ENCODE assay signal across 8 cellular contexts in the genomic region with DNA sequence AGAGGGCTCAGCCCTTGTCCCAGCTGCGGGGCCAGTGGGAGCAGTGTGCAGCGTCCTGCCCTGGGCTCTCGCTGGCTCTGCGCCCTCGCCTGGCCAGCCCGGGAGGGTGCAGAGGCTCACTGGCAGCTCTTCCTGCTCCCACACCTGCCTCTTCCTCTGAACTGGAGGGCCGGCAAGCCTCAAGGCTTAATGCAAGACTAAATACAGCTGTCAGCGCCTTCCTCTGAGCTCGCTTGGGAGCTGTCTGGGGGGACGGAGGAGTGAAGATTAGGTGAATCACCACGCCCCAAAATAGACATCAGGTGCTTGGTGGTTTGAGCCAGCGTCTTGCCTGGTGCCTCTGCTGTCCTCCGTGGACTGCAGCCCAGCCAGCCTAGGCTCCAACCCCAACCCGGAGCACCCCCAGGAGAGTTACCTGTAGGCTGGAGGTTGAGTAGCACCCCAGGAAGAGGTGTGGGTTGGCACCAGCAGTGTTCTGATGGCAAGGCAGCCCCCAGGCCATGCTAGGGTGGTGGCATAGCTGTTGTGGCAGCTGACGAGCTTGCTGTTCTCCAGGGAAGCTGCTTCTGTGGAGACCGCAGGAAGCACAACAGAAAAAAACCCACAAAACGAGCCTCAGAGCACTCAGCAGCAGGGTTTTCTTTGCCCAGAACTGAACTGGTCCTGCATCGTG.
DNase-seq lines count a peak whose midpoint lies in the region; TF ChIP-seq lines count a peak whose summit lies in the region.

No MANE protein-coding gene starts in this region.

- no peaks in the 10 kb centered on the region for H3K36me3 ChIP-seq in SU-DHL-6 (ENCODE audit: low read length)

- no peaks in the 10 kb centered on the region for H3K27me3 ChIP-seq in SU-DHL-6 (ENCODE audit: low read length)

- H3K9me2 ChIP-seq in SU-DHL-6 (replicated peaks; ENCODE audit: insufficient read depth, low read length) = no peaks in the 10 kb centered on the region

- DNase-seq in HEK293T (ENCODE audit: extremely low spot score) (peak; percentile 93), MV-4-11 (lab: John Stamatoyannopoulos, UW) (peak; percentile 61), iPS-NIHi11 (ENCODE audit: low spot score) (peak; percentile 98), ACHN (no peak)
- DNase-seq in activated naive CD8-positive, alpha-beta T cell treated with anti-CD3 and anti-CD28 coated beads, Interleukin-2, amount 50 U/mL, for 16 hours (ENCODE audit: low read depth, low spot score) = peak; percentile 31
- DNase-seq in stimulated activated CD4-positive, alpha-beta T cell treated with anti-CD3 and anti-CD28 coated beads, Interleukin-1b, Interleukin-23, amount 100 ng/mL, for 4 hours (ENCODE audit: low read depth in 2 of 2) = peak; percentile 51 to 67

- peak overlapping the region; percentile 66 for H3K27ac ChIP-seq in SU-DHL-6 (ENCODE audit: low read depth, low read length)

- no peaks in the 10 kb centered on the region for H3K79me2 ChIP-seq in SU-DHL-6 (ENCODE audit: insufficient read depth, low read length)

- CTCF ChIA-PET in HEK293T (lab: Yijun Ruan, JAX) = interaction anchor here (0.6 to 2.7 kb wide), 10 partner anchors 9 to 497 kb away, joined by 3 to 24 read pairs (median 4); no protein-coding TSS in a partner anchor

- TF ChIP-seq CTCF in GM12874 (IDR thresholded peaks at IDR 0.05; ENCODE audit: insufficient read depth, low read depth, low read length) (peak; percentile 98), SU-DHL-6 (IDR thresholded peaks at IDR 0.05; ENCODE audit: insufficient read depth, low read length, poor library complexity, severe bottlenecking) (peak; percentile 55)

- H3K9ac ChIP-seq in SU-DHL-6 (ENCODE audit: low read length) = peak overlapping the region; percentile 27; the same call in 1 of the 2 replicates

- POLR2A ChIA-PET in HEK293T (lab: Yijun Ruan, JAX) = interaction anchor here (1.0 kb wide), 1 partner anchor 99 kb away, joined by 3 read pairs; no protein-coding TSS in a partner anchor

- in situ Hi-C loops in ACHN (cut with HindIII; ENCODE audit: low pct_ligation_motif_present, low pct_unique_long_range_greater_than_20kb, low sequenced_read_pairs) = no loop called here

- H3K4me2 ChIP-seq in SU-DHL-6 (ENCODE audit: low read depth, low read length, poor library complexity, severe bottlenecking) = peak overlapping the region; percentile 28

- H3K4me3 ChIP-seq in SU-DHL-6 (ENCODE audit: insufficient read depth, low read length, poor library complexity, severe bottlenecking) = no peak overlapping the region

- H2AFZ ChIP-seq in SU-DHL-6 (ENCODE audit: low read depth, low read length, severe bottlenecking) = no peak overlapping the region

- H4K20me1 ChIP-seq in SU-DHL-6 (ENCODE audit: low read depth, low read length) = no peaks in the 10 kb centered on the region

- no peaks in the 10 kb centered on the region for H3K9me3 ChIP-seq in SU-DHL-6 (ENCODE audit: insufficient read depth, low read length)

- H3F3A ChIP-seq in SU-DHL-6 (ENCODE audit: insufficient read depth) = 0 out of 2 replicates have a peak, but pooled peaks cover 5% of the 10 kb centered on the region

TF ChIP-seq in HEK293T, 16 proteins besides CTCF, POLR2A, EP300 and RAD21:
- TF ChIP-seq CTBP1 (IDR thresholded peaks at IDR 0.05; ENCODE audit: borderline replicate concordance) = no peak
- no peak for TF ChIP-seq FOXK2 (IDR thresholded peaks at IDR 0.05)
